Comparison of ENCODE assay signal across 11 cellular contexts in the genomic region with DNA sequence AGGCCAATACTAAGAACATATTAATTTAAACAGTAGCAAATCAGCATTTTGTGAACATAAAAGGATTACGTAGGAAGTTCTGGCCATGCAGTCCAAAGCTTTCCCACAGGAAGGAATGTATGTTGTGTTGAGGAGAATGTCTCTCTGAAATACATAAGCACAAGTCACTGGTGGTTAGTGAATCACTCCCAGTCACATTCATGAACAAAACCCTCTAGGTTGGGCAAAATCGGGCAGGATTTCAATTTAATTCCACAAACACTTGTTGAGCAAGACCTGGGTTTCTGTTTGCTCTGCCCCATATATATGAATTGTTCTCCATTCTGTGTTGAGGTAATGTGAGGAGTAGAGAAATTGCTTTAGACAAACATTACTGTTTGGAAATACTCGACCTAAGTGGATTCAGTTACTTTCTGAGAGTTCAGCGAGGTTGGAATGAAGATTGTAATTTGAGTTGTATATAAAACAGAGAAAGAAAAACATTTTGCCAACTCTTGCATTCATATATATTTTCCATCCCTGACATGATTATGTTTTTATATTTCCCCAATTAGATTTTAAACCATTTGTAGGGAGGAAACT.
A peak's percentile ranks its signal among the peaks of the same experiment; 100 is the strongest.
DNase-seq lines count a peak whose midpoint lies in the region; ATAC-seq and TF ChIP-seq lines count a peak whose summit lies in the region.
"Had no signal": no experiment of that assay in that cellular context is flagged by ENCODE, and none has a peak within 500 bp of the region (broad histone marks: within the 10 kb centered on the region; RNA-seq: fewer than 3 reads in every experiment).

No MANE protein-coding gene starts in this region.

- no peak for TF ChIP-seq CTCF in HFFc6 (IDR thresholded peaks at IDR 0.05)
- TF ChIP-seq CTCF in fibroblast of pulmonary artery (IDR thresholded peaks at IDR 0.05; ENCODE audit: low read length, missing control alignments): no peak

- H3K9me3 Mint-ChIP-seq in HFFc6: peaks cover 18% of the 10 kb centered on the region

- H3K36me3 Mint-ChIP-seq in HFFc6 (ENCODE audit: low read depth): peaks cover 21% of the 10 kb centered on the region

- H3K27me3 Mint-ChIP-seq in HFFc6 (ENCODE audit: insufficient read depth): no peaks in the 10 kb centered on the region

- peaks cover 41% of the 10 kb centered on the region for H3K4me1 Mint-ChIP-seq in HFFc6 (ENCODE audit: low read depth)

- DNase-seq in HFFc6 (peak; percentile 97), SHP77 treated with DMSO at 0.1 percent for 48 hours (lab: John Stamatoyannopoulos, UW) (peak; percentile 18), fibroblast of pulmonary artery (ENCODE audit: low read depth) (peak; percentile 99), stromal cell of bone marrow (ENCODE audit: low read depth) (peak; percentile 98), G401 (ENCODE audit: low spot score) (no peak), DMS 273 (lab: John Stamatoyannopoulos, UW; ENCODE audit: unreplicated experiment) (no peak)
- no peak for DNase-seq in activated naive CD4-positive, alpha-beta T cell treated with Interleukin-2 at 50 U/mL for 16 hours
- DNase-seq: activated CD4-positive, CD25-positive, alpha-beta regulatory T cell; NCI-H446; stimulated activated naive CD4-positive, alpha-beta T cell had no signal

- H3K4me3 Mint-ChIP-seq in HFFc6: peak overlapping the region; percentile 83

- no peak for ATAC-seq in GM18498 (IDR thresholded peaks at IDR 0.05; ENCODE audit: unreplicated experiment)

- H3K27ac Mint-ChIP-seq in HFFc6: peak overlapping the region; percentile 98

- in situ Hi-C loops in G401 (cut with HindIII; ENCODE audit: low sequenced_read_pairs): no loop called here

- no peak overlapping the region for H3K4me3 ChIP-seq in fibroblast of pulmonary artery (replicated peaks; ENCODE audit: low read depth, low read length)

Comparison
In these comparisons a context has a peak if more than half of its experiments do, and no peak if none do; other contexts are left out.
1. DNase-seq: peak in HFFc6 (single experiment), SHP77 treated with DMSO at 0.1 percent for 48 hours (single experiment), fibroblast of pulmonary artery (single experiment) and stromal cell of bone marrow (single experiment); none in activated naive CD4-positive, alpha-beta T cell treated with Interleukin-2 at 50 U/mL for 16 hours (single experiment), G401 (single experiment) and DMS 273 (single experiment).